8 cellular contexts compared by ENCODE assay signal in the genomic region with DNA sequence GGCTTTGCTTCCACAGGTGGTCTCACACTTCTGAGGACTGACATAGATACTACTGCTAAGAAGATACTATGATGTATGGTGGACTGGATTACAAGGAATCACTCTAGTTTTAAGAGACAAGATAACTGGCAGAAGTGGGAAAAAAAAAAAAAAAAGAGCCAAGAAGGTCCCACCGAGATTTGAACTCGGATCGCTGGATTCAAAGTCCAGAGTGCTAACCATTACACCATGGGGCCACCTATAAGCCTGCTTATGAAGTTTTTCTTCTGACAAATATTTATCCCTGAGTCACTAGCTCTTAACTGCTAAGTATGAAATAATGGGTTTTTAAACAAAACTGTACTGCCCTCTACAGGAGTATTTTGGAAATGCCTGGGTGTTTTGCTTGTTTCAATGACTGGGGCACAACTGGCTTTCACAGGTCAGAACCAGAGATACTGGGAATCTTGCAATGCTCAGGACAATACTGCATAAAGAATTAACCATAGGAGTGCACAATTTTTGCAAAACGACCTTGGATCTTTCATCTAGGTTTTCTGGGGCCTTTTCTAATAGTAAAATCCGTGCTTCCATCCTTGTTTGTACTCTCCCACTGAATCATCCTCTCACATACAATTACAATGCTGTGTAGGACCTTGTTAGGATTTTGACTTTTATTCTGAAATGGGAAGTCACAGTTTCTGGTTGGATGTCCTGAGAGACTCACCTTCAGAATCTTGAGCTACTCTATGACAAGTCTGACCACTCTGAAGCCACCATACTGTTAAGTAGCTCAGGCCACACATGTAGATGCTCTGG.
A peak's percentile ranks its signal among the peaks of the same experiment; 100 is the strongest.
DNase-seq lines count a peak whose midpoint lies in the region; ATAC-seq lines count a peak whose summit lies in the region.

No MANE protein-coding gene starts in this region.

- ATAC-seq in HG02885 (IDR thresholded peaks at IDR 0.05; ENCODE audit: poor library complexity, unreplicated experiment) = peak; percentile 49
- peak; percentile 68 to 76 for ATAC-seq in stimulated activated naive B cell treated with anti-CD40 and anti-IgM and Interleukin-4, amounts not matched to agents 10 μg/mL and 1 μg/mL and 100 μg/mL, for 72 hours (replicated peaks)

- H3K9me3 Mint-ChIP-seq in stimulated activated naive B cell treated with anti-CD40 and anti-IgM and Interleukin-4, amounts not matched to agents 10 μg/mL and 1 μg/mL and 100 μg/mL, for 72 hours = no peaks in the 10 kb centered on the region

- H3K4me1 Mint-ChIP-seq in stimulated activated naive B cell treated with anti-CD40 and anti-IgM and Interleukin-4, amounts not matched to agents 10 μg/mL and 1 μg/mL and 100 μg/mL, for 72 hours = peaks cover 16 to 21% of the 10 kb centered on the region in 2 donors

- H3K4me3 Mint-ChIP-seq in stimulated activated naive B cell treated with anti-CD40 and anti-IgM and Interleukin-4, amounts not matched to agents 10 μg/mL and 1 μg/mL and 100 μg/mL, for 72 hours = peak overlapping the region; percentile 11 to 44

- H3K36me3 Mint-ChIP-seq in stimulated activated naive B cell treated with anti-CD40 and anti-IgM and Interleukin-4, amounts not matched to agents 10 μg/mL and 1 μg/mL and 100 μg/mL, for 72 hours = peaks cover 0 to 3% of the 10 kb centered on the region in 2 donors

- peak; percentile 63 for DNase-seq in activated T-cell treated with anti-CD3 and anti-CD28 coated beads for 24 hours (ENCODE audit: low read depth)
- no peak for DNase-seq in activated T-cell treated with anti-CD3 and anti-CD28 coated beads, Interleukin-2, amount 50 U/mL, for 1 hour
- DNase-seq in NCI-H1694 treated with DMSO at 0.1 percent for 48 hours (lab: John Stamatoyannopoulos, UW) = peak; percentile 87
- peak in 3 of 5 donors; percentile 60 to 81 (median 62) for DNase-seq in T-helper 1 cell
- peak; percentile 75 for DNase-seq in central memory CD4-positive, alpha-beta T cell
- DNase-seq in left kidney (ENCODE audit: low read depth, low spot score) = peak; percentile 93
- peak; percentile 57 for DNase-seq in stimulated activated naive B cell treated with anti-CD40 and anti-IgM and Interleukin-4, amounts not matched to agents 10 μg/mL and 1 μg/mL and 100 μg/mL, for 72 hours

- H3K27ac Mint-ChIP-seq in stimulated activated naive B cell treated with anti-CD40 and anti-IgM and Interleukin-4, amounts not matched to agents 10 μg/mL and 1 μg/mL and 100 μg/mL, for 72 hours = peak overlapping the region; percentile 89

- H3K27me3 Mint-ChIP-seq in stimulated activated naive B cell treated with anti-CD40 and anti-IgM and Interleukin-4, amounts not matched to agents 10 μg/mL and 1 μg/mL and 100 μg/mL, for 72 hours = peaks cover 10 to 26% of the 10 kb centered on the region in 2 donors
